In the genomic region with DNA sequence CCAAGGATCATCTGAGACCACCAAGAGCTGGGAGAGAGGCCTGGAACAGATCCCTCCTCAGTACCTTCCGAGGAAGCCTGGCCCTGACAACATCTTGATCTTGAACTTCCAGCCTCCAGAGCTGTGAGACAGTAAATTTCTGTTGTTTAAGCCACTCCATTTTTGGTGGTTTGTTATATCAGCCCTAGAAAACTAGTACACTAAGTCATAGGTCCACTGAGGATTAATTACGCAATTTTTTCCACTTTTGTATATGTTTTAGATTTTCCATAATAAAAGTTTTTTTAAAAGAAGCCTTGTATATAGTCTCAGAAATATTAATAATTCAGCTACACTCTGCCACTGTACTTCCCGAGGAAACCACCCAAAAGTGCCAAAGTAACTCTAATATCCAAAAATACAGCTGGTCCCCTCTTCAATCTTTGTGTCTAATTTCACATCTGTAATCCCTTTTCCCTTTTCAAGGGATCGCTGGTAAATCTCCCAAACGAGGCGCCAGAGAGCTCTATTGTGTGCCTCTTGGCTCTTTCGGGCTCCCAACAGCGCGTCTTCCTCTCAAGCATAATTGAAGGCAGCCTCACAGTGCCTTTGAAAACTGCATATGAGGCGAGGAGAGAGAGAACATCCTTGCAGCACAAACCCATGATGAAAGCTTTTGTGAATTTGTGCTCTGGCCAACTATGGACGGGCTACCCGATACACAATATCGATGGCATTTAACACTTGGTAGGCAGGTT, we compare ENCODE assay signal across 10 cellular contexts. TPM values are rescaled to one million over a fixed set of nuclear protein-coding genes. Genes with fewer than 3 reads are reported as not detected.
DNase-seq lines count a peak whose midpoint lies in the region; ATAC-seq and TF ChIP-seq lines count a peak whose summit lies in the region.
"Had no signal": no experiment of that assay in that cellular context is flagged by ENCODE, and none has a peak within 500 bp of the region (broad histone marks: within the 10 kb centered on the region; RNA-seq: fewer than 3 reads in every experiment).

No MANE protein-coding gene starts in this region.

- H3K4me2 ChIP-seq in IMR-90 (ENCODE audit: low read depth, low read length) = no peak overlapping the region

- H4K8ac ChIP-seq in IMR-90 (ENCODE audit: low read depth in 2 of 2, low read length in 2 of 2) = no peak overlapping the region

- H3K9me3 ChIP-seq in IMR-90 (ENCODE audit: control insufficient read depth, insufficient read depth, low read length) = no peaks in the 10 kb centered on the region

- H2BK5ac ChIP-seq in IMR-90 (ENCODE audit: low read depth, low read length, poor library complexity, severe bottlenecking) = no peak overlapping the region

- H3K9me1 ChIP-seq in IMR-90 (ENCODE audit: insufficient read depth, low read length) = no peaks in the 10 kb centered on the region

- DNase-seq in IMR-90 = no peak
- DNase-seq in astrocyte of the spinal cord (ENCODE audit: low read depth, low spot score) = peak; percentile 36
- peak; percentile 29 for DNase-seq in iPS-NIHi11 (ENCODE audit: low spot score)
- DNase-seq in stromal cell of bone marrow (ENCODE audit: low read depth) = peak; percentile 77
- DNase-seq in activated naive CD8-positive, alpha-beta T cell treated with anti-CD3 and anti-CD28 coated beads, Interleukin-2, amount 50 U/mL, for 24 hours = no peak
- no peak for DNase-seq in immature natural killer cell
- DNase-seq: natural killer cell, NCI-H2171 had no signal

- H3K56ac ChIP-seq in IMR-90 (ENCODE audit: extremely low read depth, insufficient read depth, low read length) = no peak overlapping the region

- no peak overlapping the region for H3K4me3 Mint-ChIP-seq in activated naive CD8-positive, alpha-beta T cell treated with anti-CD3 and anti-CD28 coated beads, Interleukin-2, amount 50 U/mL, for 24 hours
- no peak overlapping the region for H3K4me3 Mint-ChIP-seq in immature natural killer cell
- H3K4me3 Mint-ChIP-seq: natural killer cell had no signal

- H3K79me1 ChIP-seq in IMR-90 (ENCODE audit: low read depth in 1 of 2, low read length in 2 of 2) = no peaks in the 10 kb centered on the region

- no peaks in the 10 kb centered on the region for H4K20me1 ChIP-seq in IMR-90 (ENCODE audit: insufficient read depth, low read length)

- TF ChIP-seq POLR2A in IMR-90 (IDR thresholded peaks at IDR 0.05; ENCODE audit: low read depth, low read length) = no peak

- no peaks in the 10 kb centered on the region for H3K36me3 Mint-ChIP-seq in activated naive CD8-positive, alpha-beta T cell treated with anti-CD3 and anti-CD28 coated beads, Interleukin-2, amount 50 U/mL, for 24 hours (ENCODE audit: low read depth)
- no peaks in the 10 kb centered on the region for H3K36me3 Mint-ChIP-seq in immature natural killer cell
- H3K36me3 Mint-ChIP-seq: natural killer cell had no signal

- intact Hi-C loops in IMR-90 (cut with micrococcal nuclease) = no loop called here

- H3K18ac ChIP-seq in IMR-90 (ENCODE audit: low read depth, low read length) = peak overlapping the region; percentile 54; the same call in 1 of the 2 replicates

- no peak overlapping the region for H4K5ac ChIP-seq in IMR-90 (ENCODE audit: low read depth, low read length)

- H3K36me3 ChIP-seq in IMR-90 (ENCODE audit: control insufficient read depth, insufficient read depth, low read length) = no peaks in the 10 kb centered on the region

- TF ChIP-seq CTCF in IMR-90 (conservative IDR thresholded peaks at IDR 0.05; ENCODE audit: low read depth, low read length) (no peak), astrocyte of the spinal cord (IDR thresholded peaks at IDR 0.05; ENCODE audit: low read depth, low read length) (no peak)

- BruUV-seq in IMR-90 (replicated peaks; lab: Mats Ljungman, UMichigan) = no TSS peak

- peaks cover 9% of the 10 kb centered on the region for H3K4me1 ChIP-seq in IMR-90 (ENCODE audit: control insufficient read depth, insufficient read depth, low read length)

- no peak overlapping the region for H3K14ac ChIP-seq in IMR-90 (replicated peaks; ENCODE audit: low read depth, low read length)

- H3K27me3 ChIP-seq in IMR-90 (ENCODE audit: control insufficient read depth, insufficient read depth, low read length) = no peaks in the 10 kb centered on the region

- H3K27ac ChIP-seq in IMR-90 (ENCODE audit: insufficient read depth, low read length) = no peak overlapping the region

- H3K9ac ChIP-seq in IMR-90 (ENCODE audit: low read depth, low read length) = no peak overlapping the region

- no peak overlapping the region for H4K91ac ChIP-seq in IMR-90 (ENCODE audit: insufficient read depth, low read depth, low read length)

- H2AK5ac ChIP-seq in IMR-90 (ENCODE audit: low read depth, low read length) = no peak overlapping the region; the same call in 1 of the 2 replicates

- TF ChIP-seq RAD21 in IMR-90 (IDR thresholded peaks at IDR 0.05; ENCODE audit: low read length) = no peak

- no peak overlapping the region; the same call in 1 of the 2 replicates for H2BK20ac ChIP-seq in IMR-90 (ENCODE audit: low read depth, low read length)

- ATAC-seq in IMR-90 (ENCODE audit: low read depth) (peak; percentile 34; the same call in 1 of the 2 replicates), HG02884 (IDR thresholded peaks at IDR 0.05; ENCODE audit: unreplicated experiment) (no peak), GM21423 (IDR thresholded peaks at IDR 0.05; ENCODE audit: unreplicated experiment) (no peak)
- ATAC-seq in activated naive CD8-positive, alpha-beta T cell treated with anti-CD3 and anti-CD28 coated beads, Interleukin-2, amount 50 U/mL, for 24 hours = no peak
- ATAC-seq: natural killer cell had no signal

- POLR2A ChIA-PET in IMR-90 (lab: Charles Lee; ENCODE audit: unreplicated experiment) = no interaction called here

- 0 out of 2 replicates have a peak overlapping the region, but pooled peaks have one; percentile 51 for H3K23ac ChIP-seq in IMR-90 (ENCODE audit: low read depth, low read length)

- peak overlapping the region; percentile 16; the same call in 1 of the 2 replicates for H2BK120ac ChIP-seq in IMR-90 (ENCODE audit: low read depth, low read length)

- no peaks in the 10 kb centered on the region for H3K9me3 Mint-ChIP-seq in activated naive CD8-positive, alpha-beta T cell treated with anti-CD3 and anti-CD28 coated beads, Interleukin-2, amount 50 U/mL, for 24 hours
- peaks cover 0 to under 1% (median 0%) of the 10 kb centered on the region in 6 donors for H3K9me3 Mint-ChIP-seq in immature natural killer cell
- H3K9me3 Mint-ChIP-seq: natural killer cell had no signal

- in situ Hi-C loops in IMR-90 (cut with MboI; ENCODE audit: low sequenced_read_pairs) = no loop called here
- in situ Hi-C loops in astrocyte of the spinal cord (cut with HindIII; ENCODE audit: low sequenced_read_pairs) = no loop called here

- no peak overlapping the region; the same call in 2 of the 3 replicates for H2BK15ac ChIP-seq in IMR-90 (ENCODE audit: low read depth, low read length)

- no peak overlapping the region for H3K27ac Mint-ChIP-seq in activated naive CD8-positive, alpha-beta T cell treated with anti-CD3 and anti-CD28 coated beads, Interleukin-2, amount 50 U/mL, for 24 hours
- no peak overlapping the region for H3K27ac Mint-ChIP-seq in immature natural killer cell
- H3K27ac Mint-ChIP-seq: natural killer cell had no signal

- no peak overlapping the region for H2AK9ac ChIP-seq in IMR-90 (replicated peaks; ENCODE audit: low read depth, low read length, poor library complexity)

- H2AFZ ChIP-seq in IMR-90 (replicated peaks; ENCODE audit: low read length, poor library complexity) = peak overlapping the region; percentile 54

- CTCF ChIA-PET in IMR-90 (lab: Yijun Ruan, JAX) = interaction anchor here (0.6 kb wide), 3 partner anchors 68 to 1608 kb away, joined by 3 to 5 read pairs (median 3); no protein-coding TSS in a partner anchor

- H3K27me3 Mint-ChIP-seq in activated naive CD8-positive, alpha-beta T cell treated with anti-CD3 and anti-CD28 coated beads, Interleukin-2, amount 50 U/mL, for 24 hours = peaks cover 7% of the 10 kb centered on the region
- H3K27me3 Mint-ChIP-seq in immature natural killer cell (ENCODE audit: low read depth in 3 of 3) = peaks cover 4 to 5% (median 5%) of the 10 kb centered on the region in 3 donors

- H3K4me1 Mint-ChIP-seq in activated naive CD8-positive, alpha-beta T cell treated with anti-CD3 and anti-CD28 coated beads, Interleukin-2, amount 50 U/mL, for 24 hours = no peaks in the 10 kb centered on the region
- no peaks in the 10 kb centered on the region for H3K4me1 Mint-ChIP-seq in immature natural killer cell
- H3K4me1 Mint-ChIP-seq: natural killer cell had no signal

- no CpG with 5 or more reads among the region's 13 CpGs for WGBS in IMR-90 (ENCODE audit: extremely low coverage in 2 of 2, insufficient read length in 1 of 2), 2 experiments

- H3K4ac ChIP-seq in IMR-90 (ENCODE audit: low read depth, low read length) = peak overlapping the region; percentile 39; the same call in 1 of the 2 replicates

- H3K4me3 ChIP-seq in IMR-90 (ENCODE audit: insufficient read depth, low read depth, low read length) (no peak overlapping the region), astrocyte of the spinal cord (ENCODE audit: low read depth, low read length) (no peak overlapping the region)

- dilution Hi-C loops in IMR-90 (cut with HindIII; ENCODE audit: low sequenced_read_pairs, unreplicated experiment) = no loop called here

TF ChIP-seq in IMR-90, 13 proteins besides CTCF, POLR2A, EP300 and RAD21:
- TF ChIP-seq RCOR1 (IDR thresholded peaks at IDR 0.05; ENCODE audit: insufficient replicate concordance, low read length) (no peak), CEBPB (IDR thresholded peaks at IDR 0.05; ENCODE audit: low read depth, low read length) (peak; percentile 70)

RNA-seq across cellular contexts. Expression of gene PRUNE2, which starts 32.7 kb away (rescaled TPM):
- 1.4 and 1.6 TPM in 2 replicates for total RNA-seq in IMR-90 (2012; rRNA removed)
- polyA plus RNA-seq in IMR-90 (2012; rRNA removed) (0.40 and 0.70 TPM in 2 replicates), immature natural killer cell (under 1 TPM in 2 of 3 donors, not detected in 1; 0.11 to 0.24 TPM)
- polyA plus RNA-seq in IMR-90 (2012; cell fraction: cytosol; rRNA removed) = 0.11 and 0.36 TPM in 2 replicates
- 0.14 and 0.77 TPM in 2 replicates for polyA plus RNA-seq in IMR-90 (2012; cell fraction: nucleus; rRNA removed; ENCODE audit: low replicate concordance)

Comparison
In these comparisons a context has a peak if more than half of its experiments do, and no peak if none do; other contexts are left out.
1. DNase-seq: peak in astrocyte of the spinal cord (single experiment), iPS-NIHi11 (single experiment) and stromal cell of bone marrow (single experiment); none in IMR-90 (single experiment), activated naive CD8-positive, alpha-beta T cell treated with anti-CD3 and anti-CD28 coated beads, Interleukin-2, amount 50 U/mL, for 24 hours (single experiment) and immature natural killer cell (0 of 3).